8 cellular contexts compared by ENCODE assay signal in the genomic region with DNA sequence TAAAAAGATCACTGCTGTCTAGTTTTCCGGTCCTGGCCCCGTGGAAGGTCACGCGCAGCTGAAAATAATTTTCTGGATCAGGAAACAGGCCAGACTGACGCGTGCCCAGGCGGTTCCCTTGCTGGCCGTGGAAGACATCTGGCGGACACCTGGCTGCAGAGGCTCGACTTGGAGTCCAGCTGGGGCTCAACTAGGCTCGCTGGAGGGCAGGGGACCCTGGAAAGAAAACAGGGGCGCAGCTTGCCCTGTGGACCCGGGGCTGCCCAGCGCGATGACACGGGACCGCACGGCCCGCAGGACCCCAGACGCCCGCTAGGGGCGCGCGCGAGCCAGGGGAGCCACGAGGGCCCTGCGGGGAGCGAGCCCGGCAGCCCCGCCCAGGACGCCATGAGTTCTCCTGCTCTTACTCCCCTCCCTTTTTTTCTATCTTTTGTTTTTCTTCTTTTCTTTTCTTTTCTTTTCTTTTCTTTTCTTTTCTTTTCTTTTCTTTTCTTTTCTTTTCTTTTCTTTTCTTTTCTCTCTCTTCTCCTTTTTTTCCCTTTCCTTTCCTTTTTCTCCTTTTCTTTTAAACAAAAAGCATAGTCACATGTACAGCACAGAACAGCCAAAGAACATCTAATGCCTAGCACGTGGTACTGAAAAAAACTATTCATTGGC. TPM values are rescaled to one million over a fixed set of nuclear protein-coding genes. Genes with fewer than 3 reads are reported as not detected.
DNase-seq lines count a peak whose midpoint lies in the region; TF ChIP-seq lines count a peak whose summit lies in the region.

No MANE protein-coding gene starts in this region.

- no peak overlapping the region for H3K27ac ChIP-seq in HL-60 (replicated peaks)
- peak overlapping the region; percentile 91 to 94 for H3K27ac ChIP-seq in ascending aorta

- H3K27me3 ChIP-seq in HL-60 (ENCODE audit: insufficient read depth, poor library complexity, severe bottlenecking) (no peaks in the 10 kb centered on the region), ascending aorta (no peaks in the 10 kb centered on the region)

- H3K27ac Mint-ChIP-seq in T-helper 2 cell treated with Interferon-gamma antibody and Interleukin-4, amounts not matched to agents 5 μg/mL and 100 μg/mL, for 36 hours, result peak overlapping the region; percentile 70

- H3K36me3 Mint-ChIP-seq in T-helper 2 cell treated with Interferon-gamma antibody and Interleukin-4, amounts not matched to agents 5 μg/mL and 100 μg/mL, for 36 hours (ENCODE audit: low read depth), result no peaks in the 10 kb centered on the region

- H3K9me3 ChIP-seq in ascending aorta, result no peaks in the 10 kb centered on the region

- peaks cover 0 to 9% of the 10 kb centered on the region in 2 donors for H3K36me3 ChIP-seq in ascending aorta

- H3K27me3 Mint-ChIP-seq in T-helper 2 cell treated with Interferon-gamma antibody and Interleukin-4, amounts not matched to agents 5 μg/mL and 100 μg/mL, for 36 hours (ENCODE audit: low read depth), result peaks cover 2% of the 10 kb centered on the region

- peaks cover 31% of the 10 kb centered on the region for H3K4me1 Mint-ChIP-seq in T-helper 2 cell treated with Interferon-gamma antibody and Interleukin-4, amounts not matched to agents 5 μg/mL and 100 μg/mL, for 36 hours (ENCODE audit: low read depth)

- H3K4me1 ChIP-seq in ascending aorta, result peaks cover 5 to 26% of the 10 kb centered on the region in 2 donors

- H3K4me3 ChIP-seq in HL-60 (replicated peaks; ENCODE audit: insufficient read depth, low read length) (peak overlapping the region; percentile 5; the same call in 1 of the 2 replicates), ascending aorta (peak overlapping the region; percentile 16 to 48)

- DNase-seq in NCI-H1694 (lab: John Stamatoyannopoulos, UW) (peak; percentile 6), NCI-H1694 treated with DMSO at 0.1 percent for 48 hours (lab: John Stamatoyannopoulos, UW) (no peak), HL-60 (ENCODE audit: low read depth in 1 of 2, low spot score in 1 of 2) (peak; percentile 43 to 70), ascending aorta (ENCODE audit: low spot score in 2 of 2) (peak in 1 of 2 donors; percentile 89), iPS DF 4.7 (ENCODE audit: extremely low read depth, low spot score) (peak; percentile 19), NCI-H446 (lab: John Stamatoyannopoulos, UW) (no peak)
- peak; percentile 76 for DNase-seq in T-helper 2 cell treated with Interferon-gamma antibody and Interleukin-4, amounts not matched to agents 5 μg/mL and 100 μg/mL, for 36 hours (ENCODE audit: low spot score)
- peak; percentile 59 to 76 for DNase-seq in stimulated activated CD4-positive, alpha-beta T cell treated with anti-CD3 and anti-CD28 coated beads, Interleukin-12 subunit alpha, Interleukin-12 subunit beta, amount 100 ng/mL, for 24 hours (ENCODE audit: low read depth in 2 of 2)

- H3K9me3 Mint-ChIP-seq in T-helper 2 cell treated with Interferon-gamma antibody and Interleukin-4, amounts not matched to agents 5 μg/mL and 100 μg/mL, for 36 hours, result peaks cover 9% of the 10 kb centered on the region

- intact Hi-C loops in ascending aorta (cut with DNase I), result loop anchor here (1.0 to 5.0 kb wide), 7 partner anchors 19 to 339 kb away; a partner anchor contains a TSS

- peak; percentile 71 for TF ChIP-seq CTCF in HL-60 (IDR thresholded peaks at IDR 0.05; ENCODE audit: insufficient read depth, low read length)
- peak; percentile 99 to 100 (median 99) for TF ChIP-seq CTCF in ascending aorta (IDR thresholded peaks at IDR 0.05)

- H3K4me3 Mint-ChIP-seq in T-helper 2 cell treated with Interferon-gamma antibody and Interleukin-4, amounts not matched to agents 5 μg/mL and 100 μg/mL, for 36 hours, result peak overlapping the region; percentile 32

RNA-seq across cellular contexts. Expression of a gene that starts 43.2 kb away (rescaled TPM):
- 50.7 TPM for total RNA-seq in ascending aorta

Comparison
In these comparisons a context has a peak if more than half of its experiments do, and no peak if none do; other contexts are left out.
1. DNase-seq: peak in NCI-H1694 (single experiment), HL-60 (2 of 2), T-helper 2 cell treated with Interferon-gamma antibody and Interleukin-4, amounts not matched to agents 5 μg/mL and 100 μg/mL, for 36 hours (single experiment), iPS DF 4.7 (single experiment) and stimulated activated CD4-positive, alpha-beta T cell treated with anti-CD3 and anti-CD28 coated beads, Interleukin-12 subunit alpha, Interleukin-12 subunit beta, amount 100 ng/mL, for 24 hours (2 of 2); none in NCI-H1694 treated with DMSO at 0.1 percent for 48 hours (single experiment) and NCI-H446 (0 of 2).